In the genomic region with DNA sequence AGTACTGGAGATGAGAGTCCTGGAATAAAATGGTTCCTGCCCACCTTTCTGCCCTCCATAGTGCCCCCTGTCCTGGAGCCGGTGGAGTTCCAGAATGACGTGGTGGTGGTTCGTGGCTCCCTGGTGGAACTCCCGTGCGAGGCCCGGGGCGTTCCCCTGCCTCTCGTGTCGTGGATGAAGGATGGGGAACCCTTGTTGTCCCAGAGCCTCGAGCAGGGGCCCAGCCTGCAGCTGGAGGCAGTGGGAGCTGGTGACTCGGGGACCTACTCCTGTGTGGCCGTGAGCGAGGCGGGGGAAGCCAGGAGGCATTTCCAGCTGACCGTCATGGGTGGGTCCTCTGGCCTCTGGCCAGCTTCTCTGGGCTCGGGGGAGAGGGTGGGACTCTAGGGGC, we compare ENCODE assay signal across 19 cellular contexts.
"Had no signal": no experiment of that assay in that cellular context is flagged by ENCODE, and none has a peak within 500 bp of the region (broad histone marks: within the 10 kb centered on the region; RNA-seq: fewer than 3 reads in every experiment).

No MANE protein-coding gene starts in this region.

- H3K4me1 ChIP-seq: esophagus muscularis mucosa, foreskin keratinocyte, gastroesophageal sphincter, heart left ventricle, left lung, lower lobe of right lung had no signal

- H2AFZ ChIP-seq: hepatocyte had no signal

- H3K27ac Mint-ChIP-seq: memory B cell, mesothelial cell of epicardium had no signal

- H3K9me3 ChIP-seq: esophagus muscularis mucosa, gastroesophageal sphincter, heart left ventricle, left lung, lower lobe of right lung, mucosa of descending colon had no signal

- H3K4me3 Mint-ChIP-seq: memory B cell, mesothelial cell of epicardium, naive B cell had no signal

- H3K36me3 ChIP-seq: left lung, lower lobe of right lung had no signal

- H3K4me2 ChIP-seq: hepatocyte had no signal

- H3K27me3 ChIP-seq: dorsolateral prefrontal cortex, esophagus muscularis mucosa, foreskin keratinocyte, gastroesophageal sphincter, heart left ventricle, hepatocyte had no signal

- H3K36me3 Mint-ChIP-seq: memory B cell, mesothelial cell of epicardium, naive B cell had no signal

- DNase-seq: dermis blood vessel endothelial cell; dorsolateral prefrontal cortex; effector CD4-positive, alpha-beta T cell; effector memory CD4-positive, alpha-beta T cell; heart left ventricle; hypothalamus; left cardiac atrium; left lung; left ventricle myocardium superior; lower lobe of right lung; mucosa of descending colon; naive B cell had no signal

- H3K27ac ChIP-seq: coronary artery, dorsolateral prefrontal cortex, esophagus muscularis mucosa, foreskin keratinocyte, gastroesophageal sphincter, heart left ventricle, hepatocyte, left lung, lower lobe of right lung had no signal

- H3K4me1 Mint-ChIP-seq: memory B cell, mesothelial cell of epicardium, naive B cell had no signal

- H3K9me3 Mint-ChIP-seq: memory B cell, mesothelial cell of epicardium had no signal

- H3K79me2 ChIP-seq: hepatocyte had no signal

- H3K4me3 ChIP-seq: coronary artery, dorsolateral prefrontal cortex, esophagus muscularis mucosa, gastroesophageal sphincter, heart left ventricle, hepatocyte, left lung, lower lobe of right lung, mucosa of descending colon had no signal
